15 cellular contexts compared by ENCODE assay signal in genomic region chr3:125767641-125768040, GRCh38.
A peak's percentile ranks its signal among the peaks of the same experiment; 100 is the strongest.
DNase-seq lines count a peak whose midpoint lies in the region; ATAC-seq and TF ChIP-seq lines count a peak whose summit lies in the region.
"Had no signal": no experiment of that assay in that cellular context is flagged by ENCODE, and none has a peak within 500 bp of the region (broad histone marks: within the 10 kb centered on the region; RNA-seq: fewer than 3 reads in every experiment).

No MANE protein-coding gene starts in this region.

- peaks cover 2% of the 10 kb centered on the region for H3K4me1 Mint-ChIP-seq in activated T-cell treated with anti-CD3 and anti-CD28 coated beads, Interleukin-2, amount 50 U/mL, for 72 hours (ENCODE audit: low read depth)
- H3K4me1 Mint-ChIP-seq in IgD-negative memory B cell (peaks cover 0 to 6% (median 5%) of the 10 kb centered on the region in 3 donors), endothelial cell (ENCODE audit: unreplicated experiment) (peaks cover 4% of the 10 kb centered on the region)
- peaks cover 2% of the 10 kb centered on the region for H3K4me1 Mint-ChIP-seq in stimulated activated effector memory CD8-positive, alpha-beta T cell treated with anti-CD3 and anti-CD28 coated beads, Interleukin-12 subunit alpha, Interleukin-12 subunit beta, amount 100 ng/mL, for 72 hours

- H3K9me3 Mint-ChIP-seq in activated T-cell treated with anti-CD3 and anti-CD28 coated beads, Interleukin-2, amount 50 U/mL, for 72 hours: no peaks in the 10 kb centered on the region
- no peaks in the 10 kb centered on the region for H3K9me3 Mint-ChIP-seq in IgD-negative memory B cell
- no peaks in the 10 kb centered on the region for H3K9me3 Mint-ChIP-seq in endothelial cell (ENCODE audit: unreplicated experiment)
- no peaks in the 10 kb centered on the region for H3K9me3 Mint-ChIP-seq in stimulated activated effector memory CD8-positive, alpha-beta T cell treated with anti-CD3 and anti-CD28 coated beads, Interleukin-12 subunit alpha, Interleukin-12 subunit beta, amount 100 ng/mL, for 72 hours
- H3K9me3 Mint-ChIP-seq: activated CD8-positive, alpha-beta T cell treated with anti-CD3 and anti-CD28 coated beads for 36 hours had no signal

- H3K27me3 Mint-ChIP-seq in activated T-cell treated with anti-CD3 and anti-CD28 coated beads, Interleukin-2, amount 50 U/mL, for 72 hours (ENCODE audit: low read depth): peaks cover 44% of the 10 kb centered on the region
- H3K27me3 Mint-ChIP-seq in IgD-negative memory B cell (peaks cover 6% of the 10 kb centered on the region), endothelial cell (ENCODE audit: unreplicated experiment) (peaks cover 7% of the 10 kb centered on the region)

- H3K27ac Mint-ChIP-seq in activated T-cell treated with anti-CD3 and anti-CD28 coated beads, Interleukin-2, amount 50 U/mL, for 72 hours: no peak overlapping the region
- peak overlapping the region in 2 of 3 donors; percentile 65 to 81 for H3K27ac Mint-ChIP-seq in IgD-negative memory B cell
- no peak overlapping the region for H3K27ac Mint-ChIP-seq in endothelial cell (ENCODE audit: unreplicated experiment)
- peak overlapping the region; percentile 64 for H3K27ac Mint-ChIP-seq in stimulated activated effector memory CD8-positive, alpha-beta T cell treated with anti-CD3 and anti-CD28 coated beads, Interleukin-12 subunit alpha, Interleukin-12 subunit beta, amount 100 ng/mL, for 72 hours
- H3K27ac Mint-ChIP-seq: activated CD8-positive, alpha-beta T cell treated with anti-CD3 and anti-CD28 coated beads for 36 hours had no signal

- no peak for TF ChIP-seq CTCF in endothelial cell (IDR thresholded peaks at IDR 0.05; ENCODE audit: unreplicated experiment)

- no peak for DNase-seq in activated T-cell treated with anti-CD3 and anti-CD28 coated beads, Interleukin-2, amount 50 U/mL, for 72 hours
- no peak for DNase-seq in activated T-cell treated with anti-CD3 and anti-CD28 coated beads, Interleukin-2, amount 50 U/mL, for 48 hours
- no peak for DNase-seq in endothelial cell (ENCODE audit: low spot score)
- no peak for DNase-seq in stimulated activated effector memory CD8-positive, alpha-beta T cell treated with anti-CD3 and anti-CD28 coated beads, Interleukin-12 subunit alpha, Interleukin-12 subunit beta, amount 100 ng/mL, for 72 hours (ENCODE audit: low spot score in 2 of 2)
- DNase-seq in ureter (ENCODE audit: low spot score): no peak
- DNase-seq: activated CD8-positive, alpha-beta T cell treated with anti-CD3 and anti-CD28 coated beads for 36 hours; GOT3; hippocampal formation; mesenchymal stem cell; NCI-H187; NCI-H446 treated with DMSO at 0.1 percent for 48 hours had no signal

- peak overlapping the region; percentile 82 to 87 for H3K4me3 Mint-ChIP-seq in activated T-cell treated with anti-CD3 and anti-CD28 coated beads, Interleukin-2, amount 50 U/mL, for 72 hours
- H3K4me3 Mint-ChIP-seq in IgD-negative memory B cell (peak overlapping the region; percentile 81 to 95 (median 88)), endothelial cell (ENCODE audit: unreplicated experiment) (peak overlapping the region; percentile 67)
- peak overlapping the region; percentile 67 for H3K4me3 Mint-ChIP-seq in stimulated activated effector memory CD8-positive, alpha-beta T cell treated with anti-CD3 and anti-CD28 coated beads, Interleukin-12 subunit alpha, Interleukin-12 subunit beta, amount 100 ng/mL, for 72 hours

- no peak for ATAC-seq in activated T-cell treated with anti-CD3 and anti-CD28 coated beads, Interleukin-2, amount 50 U/mL, for 72 hours (replicated peaks in 1 of 2)
- no peak for ATAC-seq in stimulated activated effector memory CD8-positive, alpha-beta T cell treated with anti-CD3 and anti-CD28 coated beads, Interleukin-12 subunit alpha, Interleukin-12 subunit beta, amount 100 ng/mL, for 72 hours
- ATAC-seq in GM21515 (IDR thresholded peaks at IDR 0.05; ENCODE audit: unreplicated experiment): no peak
- no peak for ATAC-seq in HG03432 (IDR thresholded peaks at IDR 0.05; ENCODE audit: unreplicated experiment)
- ATAC-seq: activated CD8-positive, alpha-beta T cell treated with anti-CD3 and anti-CD28 coated beads for 36 hours; SK-N-SH treated with all-trans-retinoic acid at 6 μM for 48 hours had no signal

- no peaks in the 10 kb centered on the region for H3K36me3 Mint-ChIP-seq in activated T-cell treated with anti-CD3 and anti-CD28 coated beads, Interleukin-2, amount 50 U/mL, for 72 hours (ENCODE audit: insufficient read depth in 2 of 2)
- H3K36me3 Mint-ChIP-seq in IgD-negative memory B cell: peaks cover 2% of the 10 kb centered on the region
- no peaks in the 10 kb centered on the region for H3K36me3 Mint-ChIP-seq in endothelial cell (ENCODE audit: low read depth, unreplicated experiment)
- no peaks in the 10 kb centered on the region for H3K36me3 Mint-ChIP-seq in stimulated activated effector memory CD8-positive, alpha-beta T cell treated with anti-CD3 and anti-CD28 coated beads, Interleukin-12 subunit alpha, Interleukin-12 subunit beta, amount 100 ng/mL, for 72 hours

Comparison
In these comparisons a context has a peak if more than half of its experiments do, and no peak if none do; other contexts are left out.
1. H3K27ac Mint-ChIP-seq: peak in IgD-negative memory B cell (2 of 3) and stimulated activated effector memory CD8-positive, alpha-beta T cell treated with anti-CD3 and anti-CD28 coated beads, Interleukin-12 subunit alpha, Interleukin-12 subunit beta, amount 100 ng/mL, for 72 hours (single experiment); none in activated T-cell treated with anti-CD3 and anti-CD28 coated beads, Interleukin-2, amount 50 U/mL, for 72 hours (single experiment) and endothelial cell (single experiment).
2. Peak in every context shown above with its lines, with median percentiles within 50 percentile points of each other: H3K4me3 Mint-ChIP-seq.